ENCODE assay signal across 2 cellular contexts in genomic region chr5:58582004-58582403, GRCh38.
TF ChIP-seq lines count a peak whose summit lies in the region.

No MANE protein-coding gene starts in this region.

TF ChIP-seq in A549, 52 proteins besides CTCF, POLR2A, EP300 and RAD21 (continued from another document):
- TF ChIP-seq, protein P1, sequence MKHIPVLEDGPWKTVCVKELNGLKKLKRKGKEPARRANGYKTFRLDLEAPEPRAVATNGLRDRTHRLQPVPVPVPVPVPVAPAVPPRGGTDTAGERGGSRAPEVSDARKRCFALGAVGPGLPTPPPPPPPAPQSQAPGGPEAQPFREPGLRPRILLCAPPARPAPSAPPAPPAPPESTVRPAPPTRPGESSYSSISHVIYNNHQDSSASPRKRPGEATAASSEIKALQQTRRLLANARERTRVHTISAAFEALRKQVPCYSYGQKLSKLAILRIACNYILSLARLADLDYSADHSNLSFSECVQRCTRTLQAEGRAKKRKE (CRISPR knock-in tag; IDR thresholded peaks at IDR 0.05; ENCODE audit: low read depth): no peak
- no peak for TF ChIP-seq FOXS1 (CRISPR knock-in tag; IDR thresholded peaks at IDR 0.05)
- no peak for TF ChIP-seq GATA3 (IDR thresholded peaks at IDR 0.05; ENCODE audit: borderline replicate concordance)
- no peak for TF ChIP-seq NR3C1 (IDR thresholded peaks at IDR 0.05)
- no peak for TF ChIP-seq E2F6 (IDR thresholded peaks at IDR 0.05; ENCODE audit: borderline replicate concordance, low read depth)
- TF ChIP-seq, protein P2, sequence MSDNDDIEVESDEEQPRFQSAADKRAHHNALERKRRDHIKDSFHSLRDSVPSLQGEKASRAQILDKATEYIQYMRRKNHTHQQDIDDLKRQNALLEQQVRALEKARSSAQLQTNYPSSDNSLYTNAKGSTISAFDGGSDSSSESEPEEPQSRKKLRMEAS (IDR thresholded peaks at IDR 0.05): no peak
- TF ChIP-seq TP53 (CRISPR knock-in tag; IDR thresholded peaks at IDR 0.05): no peak
- no peak for TF ChIP-seq CHD2 (IDR thresholded peaks at IDR 0.05; ENCODE audit: low read length, partially characterized antibody)

TF ChIP-seq in IMR-90, 13 proteins besides CTCF, POLR2A, EP300 and RAD21 (continued from another document):
- TF ChIP-seq, protein P3, sequence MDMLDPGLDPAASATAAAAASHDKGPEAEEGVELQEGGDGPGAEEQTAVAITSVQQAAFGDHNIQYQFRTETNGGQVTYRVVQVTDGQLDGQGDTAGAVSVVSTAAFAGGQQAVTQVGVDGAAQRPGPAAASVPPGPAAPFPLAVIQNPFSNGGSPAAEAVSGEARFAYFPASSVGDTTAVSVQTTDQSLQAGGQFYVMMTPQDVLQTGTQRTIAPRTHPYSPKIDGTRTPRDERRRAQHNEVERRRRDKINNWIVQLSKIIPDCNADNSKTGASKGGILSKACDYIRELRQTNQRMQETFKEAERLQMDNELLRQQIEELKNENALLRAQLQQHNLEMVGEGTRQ (IDR thresholded peaks at IDR 0.05; ENCODE audit: low read depth, low read length): no peak
- TF ChIP-seq CHD1 (IDR thresholded peaks at IDR 0.05; ENCODE audit: low read depth, low read length) (no peak), RCOR1 (IDR thresholded peaks at IDR 0.05; ENCODE audit: insufficient replicate concordance, low read length) (no peak)
